In the genomic region with DNA sequence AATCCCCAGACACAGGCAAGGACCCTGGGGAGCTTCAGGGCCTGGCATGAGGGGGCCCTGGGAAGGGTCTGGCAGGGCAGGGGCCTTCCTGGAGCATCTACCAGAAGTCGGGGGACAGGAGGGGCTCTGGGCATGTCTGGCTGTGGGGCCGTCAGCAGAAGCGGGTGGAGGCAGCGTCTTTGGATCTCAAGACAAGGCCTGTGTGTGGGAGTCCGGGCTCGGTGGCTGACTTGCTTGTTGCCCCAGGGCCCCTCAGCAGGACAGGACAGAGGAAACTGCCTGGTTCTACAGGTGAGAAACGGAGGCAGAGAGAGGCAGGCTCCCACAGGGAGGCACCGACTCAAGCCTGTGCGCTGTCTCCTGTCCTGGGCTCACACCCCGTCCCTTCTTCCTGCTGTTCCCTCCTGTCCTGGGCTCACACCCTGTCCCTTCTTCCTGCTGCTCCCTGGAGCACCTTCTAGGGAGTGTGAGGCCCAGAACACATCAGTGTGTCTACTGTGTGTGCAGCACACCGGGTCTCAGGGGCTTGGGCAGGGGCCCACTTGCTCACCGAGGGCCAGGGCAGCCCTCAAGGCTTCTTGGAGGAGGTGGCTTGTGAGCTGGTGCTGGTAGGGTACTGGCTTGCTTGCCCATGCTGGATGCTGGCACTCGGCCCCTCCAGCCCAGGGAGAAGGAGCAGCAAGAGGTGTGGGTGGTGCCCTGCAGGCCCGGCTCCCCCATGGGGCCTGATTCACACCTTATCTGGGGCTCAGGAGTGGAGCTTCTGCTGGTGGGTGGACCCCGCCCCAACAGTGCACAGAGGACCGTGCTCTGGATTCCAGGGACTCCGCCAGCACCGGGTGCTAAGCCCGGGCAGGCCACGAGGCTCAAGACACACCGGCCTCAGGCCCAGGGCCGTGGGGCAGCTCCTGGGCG, we compare ENCODE assay signal across 1 cellular context.
TF ChIP-seq lines count a peak whose summit lies in the region.

No MANE protein-coding gene starts in this region.

TF ChIP-seq in HCT116, 20 proteins besides CTCF, POLR2A, EP300 and RAD21:
- no peak for TF ChIP-seq EZH2 (IDR thresholded peaks at IDR 0.05)
- TF ChIP-seq SP1 (IDR thresholded peaks at IDR 0.05; ENCODE audit: low read depth), result no peak
- TF ChIP-seq EZH2phosphoT487 (IDR thresholded peaks at IDR 0.05; ENCODE audit: borderline replicate concordance), result no peak
- TF ChIP-seq, protein P1, sequence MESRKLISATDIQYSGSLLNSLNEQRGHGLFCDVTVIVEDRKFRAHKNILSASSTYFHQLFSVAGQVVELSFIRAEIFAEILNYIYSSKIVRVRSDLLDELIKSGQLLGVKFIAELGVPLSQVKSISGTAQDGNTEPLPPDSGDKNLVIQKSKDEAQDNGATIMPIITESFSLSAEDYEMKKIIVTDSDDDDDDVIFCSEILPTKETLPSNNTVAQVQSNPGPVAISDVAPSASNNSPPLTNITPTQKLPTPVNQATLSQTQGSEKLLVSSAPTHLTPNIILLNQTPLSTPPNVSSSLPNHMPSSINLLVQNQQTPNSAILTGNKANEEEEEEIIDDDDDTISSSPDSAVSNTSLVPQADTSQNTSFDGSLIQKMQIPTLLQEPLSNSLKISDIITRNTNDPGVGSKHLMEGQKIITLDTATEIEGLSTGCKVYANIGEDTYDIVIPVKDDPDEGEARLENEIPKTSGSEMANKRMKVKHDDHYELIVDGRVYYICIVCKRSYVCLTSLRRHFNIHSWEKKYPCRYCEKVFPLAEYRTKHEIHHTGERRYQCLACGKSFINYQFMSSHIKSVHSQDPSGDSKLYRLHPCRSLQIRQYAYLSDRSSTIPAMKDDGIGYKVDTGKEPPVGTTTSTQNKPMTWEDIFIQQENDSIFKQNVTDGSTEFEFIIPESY (IDR thresholded peaks at IDR 0.05; ENCODE audit: extremely low read depth, insufficient replicate concordance, low read length), result no peak
- no peak for TF ChIP-seq CBX3 (IDR thresholded peaks at IDR 0.05; ENCODE audit: low read depth)
- no peak for TF ChIP-seq YY1 (IDR thresholded peaks at IDR 0.05; ENCODE audit: extremely low read depth, insufficient replicate concordance, low read depth, low read length)
TF ChIP-seq in HCT116: peak in this region for 0.
